9 cellular contexts compared by ENCODE assay signal in the genomic region with DNA sequence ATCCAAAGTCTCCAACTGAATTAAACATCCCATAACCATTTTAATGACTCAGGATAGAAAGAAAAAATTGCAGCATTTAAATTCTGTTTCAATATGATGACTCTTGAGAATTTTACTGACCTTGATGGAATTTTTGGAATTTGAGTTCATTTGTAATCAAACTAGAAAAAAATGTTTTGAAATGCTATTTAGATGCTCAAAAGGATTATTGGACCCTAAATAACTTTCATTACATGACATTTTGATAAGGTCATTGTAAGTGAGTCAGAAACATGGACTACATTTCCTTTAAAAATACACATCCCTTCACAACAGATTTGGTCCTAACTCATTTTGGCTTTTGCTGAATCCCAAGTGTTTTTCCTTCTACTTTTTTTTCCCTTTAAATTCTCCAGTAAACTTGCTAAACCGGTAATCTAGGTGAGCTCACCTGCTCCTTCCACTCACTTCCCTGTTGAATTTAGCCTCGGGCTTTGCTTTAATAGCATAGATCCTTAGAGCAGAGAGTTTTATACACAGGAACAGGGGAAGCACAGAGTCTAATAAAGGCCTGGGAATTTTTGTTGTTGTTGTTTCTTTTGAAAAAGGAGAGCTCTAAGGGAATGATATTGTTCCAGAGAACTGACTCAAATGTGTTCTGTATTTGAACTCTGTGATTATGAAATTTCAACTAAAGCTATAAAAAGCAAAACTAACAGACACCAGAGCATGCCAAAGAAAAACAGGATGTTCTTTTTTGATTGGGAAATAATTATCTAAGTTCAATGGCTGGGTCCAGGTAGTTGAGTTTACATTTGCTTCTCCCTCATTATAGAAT.
DNase-seq lines count a peak whose midpoint lies in the region; ATAC-seq lines count a peak whose summit lies in the region.
"Had no signal": no experiment of that assay in that cellular context is flagged by ENCODE, and none has a peak within 500 bp of the region (broad histone marks: within the 10 kb centered on the region; RNA-seq: fewer than 3 reads in every experiment).

No MANE protein-coding gene starts in this region.

- H3K9ac ChIP-seq in mesenchymal stem cell (ENCODE audit: low read length): peak overlapping the region; percentile 86

- ATAC-seq in HG03196 (IDR thresholded peaks at IDR 0.05; ENCODE audit: unreplicated experiment) (no peak), HG03457 (IDR thresholded peaks at IDR 0.05; ENCODE audit: unreplicated experiment) (no peak)
- ATAC-seq in activated T-cell treated with anti-CD3 and anti-CD28 coated beads, Interleukin-2, amount 50 U/mL, for 72 hours (replicated peaks in 1 of 2): no peak
- ATAC-seq: naive thymus-derived CD8-positive, alpha-beta T cell had no signal

- H2AFZ ChIP-seq in mesenchymal stem cell (ENCODE audit: low read depth, low read length): no peak overlapping the region

- H3K4me3 ChIP-seq in mesenchymal stem cell (ENCODE audit: insufficient read depth in 1 of 2, low read depth in 1 of 2, low read length in 2 of 2): peak overlapping the region in 1 of 2 experiments; percentile 39

- H2BK12ac ChIP-seq in mesenchymal stem cell (ENCODE audit: low read length in 2 of 2): no peak overlapping the region

- no peaks in the 10 kb centered on the region for H3K79me1 ChIP-seq in mesenchymal stem cell (replicated peaks; ENCODE audit: low read length, poor library complexity, severe bottlenecking)

- H3K36me3 ChIP-seq in mesenchymal stem cell (ENCODE audit: control insufficient read depth in 1 of 2, insufficient read depth in 2 of 2, low read depth in 1 of 2, low read length in 2 of 2): no peaks in the 10 kb centered on the region

- H3K36me3 Mint-ChIP-seq in immature natural killer cell: no peaks in the 10 kb centered on the region
- H3K36me3 Mint-ChIP-seq in activated T-cell treated with anti-CD3 and anti-CD28 coated beads, Interleukin-2, amount 50 U/mL, for 72 hours (ENCODE audit: insufficient read depth in 2 of 2): no peaks in the 10 kb centered on the region
- H3K36me3 Mint-ChIP-seq: naive thymus-derived CD8-positive, alpha-beta T cell had no signal

- H3K14ac ChIP-seq in mesenchymal stem cell (ENCODE audit: low read length in 2 of 2): no peak overlapping the region

- DNase-seq in AG08395 (ENCODE audit: low spot score): peak; percentile 53
- DNase-seq in NCI-H1417 (lab: John Stamatoyannopoulos, UW): peak in 2 of 3 experiments; percentile 68 to 93
- peak; percentile 25 for DNase-seq in cerebellar cortex (ENCODE audit: low spot score)
- peak; percentile 57 for DNase-seq in mesenchymal stem cell
- no peak for DNase-seq in immature natural killer cell
- no peak for DNase-seq in activated T-cell treated with anti-CD3 and anti-CD28 coated beads, Interleukin-2, amount 50 U/mL, for 72 hours
- DNase-seq: naive thymus-derived CD8-positive, alpha-beta T cell had no signal

- H2BK15ac ChIP-seq in mesenchymal stem cell (ENCODE audit: low read depth, poor library complexity, severe bottlenecking): no peak overlapping the region

- H3K4me2 ChIP-seq in mesenchymal stem cell (ENCODE audit: low read length, poor library complexity, severe bottlenecking): no peak overlapping the region

- WGBS in mesenchymal stem cell: 50% methylated on average over 2 of the region's 2 CpGs

- H4K8ac ChIP-seq in mesenchymal stem cell (ENCODE audit: low read length): no peak overlapping the region

- H3K4me1 ChIP-seq in mesenchymal stem cell (ENCODE audit: control insufficient read depth, insufficient read depth, low read depth, low read length): no peaks in the 10 kb centered on the region

- no peaks in the 10 kb centered on the region for H3K4me1 Mint-ChIP-seq in immature natural killer cell
- H3K4me1 Mint-ChIP-seq in activated T-cell treated with anti-CD3 and anti-CD28 coated beads, Interleukin-2, amount 50 U/mL, for 72 hours (ENCODE audit: low read depth): no peaks in the 10 kb centered on the region
- H3K4me1 Mint-ChIP-seq: naive thymus-derived CD8-positive, alpha-beta T cell had no signal

- H2BK5ac ChIP-seq in mesenchymal stem cell (ENCODE audit: low read depth, low read length, poor library complexity, severe bottlenecking): no peak overlapping the region

- no peak overlapping the region for H2AK5ac ChIP-seq in mesenchymal stem cell (ENCODE audit: low read length, severe bottlenecking)

- H3K27ac Mint-ChIP-seq in immature natural killer cell: no peak overlapping the region
- no peak overlapping the region for H3K27ac Mint-ChIP-seq in activated T-cell treated with anti-CD3 and anti-CD28 coated beads, Interleukin-2, amount 50 U/mL, for 72 hours
- H3K27ac Mint-ChIP-seq: naive thymus-derived CD8-positive, alpha-beta T cell had no signal

- H3K27me3 Mint-ChIP-seq in immature natural killer cell (ENCODE audit: low read depth in 3 of 3): no peaks in the 10 kb centered on the region
- peaks cover 9% of the 10 kb centered on the region for H3K27me3 Mint-ChIP-seq in activated T-cell treated with anti-CD3 and anti-CD28 coated beads, Interleukin-2, amount 50 U/mL, for 72 hours (ENCODE audit: low read depth)

- H3K27me3 ChIP-seq in mesenchymal stem cell (ENCODE audit: control insufficient read depth in 1 of 2, insufficient read depth in 1 of 2, low read length in 2 of 2): no peaks in the 10 kb centered on the region

- no peak overlapping the region for H2BK120ac ChIP-seq in mesenchymal stem cell (ENCODE audit: low read depth, low read length)

- peaks cover 0 to 19% (median 5%) of the 10 kb centered on the region in 6 donors for H3K9me3 Mint-ChIP-seq in immature natural killer cell
- H3K9me3 Mint-ChIP-seq in activated T-cell treated with anti-CD3 and anti-CD28 coated beads, Interleukin-2, amount 50 U/mL, for 72 hours: peaks cover 0 to 1% of the 10 kb centered on the region in 2 donors

- H3K9me3 ChIP-seq in mesenchymal stem cell (ENCODE audit: control insufficient read depth, low read length): peaks cover 17% of the 10 kb centered on the region

- no peak overlapping the region for H3K23ac ChIP-seq in mesenchymal stem cell (ENCODE audit: low read length in 2 of 2)

- peak overlapping the region; percentile 58 for H3K27ac ChIP-seq in mesenchymal stem cell (ENCODE audit: low read length, poor library complexity, severe bottlenecking)

- peak overlapping the region in 1 of 2 experiments; percentile 37 for H3K4ac ChIP-seq in mesenchymal stem cell (ENCODE audit: low read depth in 1 of 2, low read length in 2 of 2)

- H4K91ac ChIP-seq in mesenchymal stem cell (ENCODE audit: low read length): no peak overlapping the region

- H3K18ac ChIP-seq in mesenchymal stem cell (ENCODE audit: low read depth in 1 of 2, low read length in 2 of 2): no peak overlapping the region

- no peak overlapping the region for H3K4me3 Mint-ChIP-seq in immature natural killer cell
- no peak overlapping the region for H3K4me3 Mint-ChIP-seq in activated T-cell treated with anti-CD3 and anti-CD28 coated beads, Interleukin-2, amount 50 U/mL, for 72 hours
- H3K4me3 Mint-ChIP-seq: naive thymus-derived CD8-positive, alpha-beta T cell had no signal

Comparison
In these comparisons a context has a peak if more than half of its experiments do, and no peak if none do; other contexts are left out.
1. DNase-seq: peak in AG08395 (single experiment), NCI-H1417 (2 of 3), cerebellar cortex (single experiment) and mesenchymal stem cell (single experiment); none in immature natural killer cell (0 of 3) and activated T-cell treated with anti-CD3 and anti-CD28 coated beads, Interleukin-2, amount 50 U/mL, for 72 hours (0 of 2).